17 cellular contexts compared by ENCODE assay signal in the genomic region with DNA sequence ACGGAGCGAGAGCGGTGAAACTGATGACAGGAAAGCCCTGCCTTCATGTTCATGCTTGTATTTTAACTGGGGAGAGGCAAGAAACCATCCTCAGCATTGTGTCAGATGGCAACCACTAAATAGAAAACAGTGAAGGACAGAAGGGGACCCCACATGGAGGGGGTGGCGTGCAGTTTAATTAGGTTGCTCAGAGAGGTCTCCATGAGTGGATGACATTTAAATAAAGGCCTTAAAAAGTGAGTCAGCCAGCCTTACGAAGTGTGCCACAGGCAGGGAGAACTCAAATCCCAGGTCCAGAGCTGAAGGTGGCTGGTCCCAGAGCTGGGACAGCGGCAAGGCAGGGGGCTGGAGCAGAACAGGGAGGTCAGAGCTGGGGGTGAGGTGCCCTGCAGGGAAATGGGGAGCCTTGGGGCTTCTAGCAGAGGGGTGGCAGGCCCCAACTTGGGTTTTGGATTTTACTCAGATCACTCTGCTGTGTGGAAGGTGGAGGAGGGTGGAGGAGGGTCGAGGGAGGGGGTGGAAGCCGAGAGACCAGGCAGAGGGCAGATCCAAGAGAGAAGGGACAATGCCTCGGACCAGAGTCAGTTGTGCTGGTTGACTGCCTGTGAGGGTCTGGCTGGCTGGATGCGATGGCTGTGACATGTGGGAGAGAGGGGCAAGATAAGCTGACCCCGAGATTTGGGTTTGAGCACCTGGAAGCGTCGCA.
DNase-seq lines count a peak whose midpoint lies in the region; ATAC-seq and TF ChIP-seq lines count a peak whose summit lies in the region.
"Had no signal": no experiment of that assay in that cellular context is flagged by ENCODE, and none has a peak within 500 bp of the region (broad histone marks: within the 10 kb centered on the region; RNA-seq: fewer than 3 reads in every experiment).

No MANE protein-coding gene starts in this region.

- H3K27ac Mint-ChIP-seq in activated CD4-positive, alpha-beta T cell treated with anti-CD3 and anti-CD28 coated beads for 36 hours = peak overlapping the region; percentile 28
- H3K27ac Mint-ChIP-seq: activated CD4-positive, alpha-beta memory T cell treated with anti-CD3 and anti-CD28 coated beads for 36 hours; activated naive CD4-positive, alpha-beta T cell treated with anti-CD3 and anti-CD28 coated beads, Interleukin-2, amount 10 ng/mL, durations not matched to agents 7 days and 5 days had no signal

- H3K9me3 Mint-ChIP-seq in activated CD4-positive, alpha-beta T cell treated with anti-CD3 and anti-CD28 coated beads for 36 hours (ENCODE audit: low read depth) = peaks cover 4% of the 10 kb centered on the region
- H3K9me3 Mint-ChIP-seq: CD4-positive, alpha-beta memory T cell; IgD-negative memory B cell had no signal

- no peak for DNase-seq in activated CD4-positive, alpha-beta T cell treated with anti-CD3 and anti-CD28 coated beads for 36 hours
- DNase-seq in activated CD4-positive, alpha-beta T cell treated with anti-CD3 and anti-CD28 coated beads for 48 hours = no peak
- no peak for DNase-seq in IMR-90
- no peak for DNase-seq in mammary epithelial cell
- no peak for DNase-seq in middle frontal gyrus (ENCODE audit: extremely low spot score, low spot score)
- no peak for DNase-seq in NCI-H1105 (lab: John Stamatoyannopoulos, UW)
- DNase-seq: activated naive CD4-positive, alpha-beta T cell treated with anti-CD3 and anti-CD28 coated beads, Interleukin-2, amount 10 ng/mL, durations not matched to agents 7 days and 5 days; CD4-positive, alpha-beta memory T cell; central memory CD4-positive, alpha-beta T cell; gastrocnemius medialis; NCI-H1092 treated with DMSO at 0.1 percent for 48 hours; NCI-H2227 treated with DMSO at 0.1 percent for 48 hours; SHP77 had no signal

- H3K4me3 ChIP-seq in IMR-90 (ENCODE audit: insufficient read depth, low read depth, low read length) (no peak overlapping the region), mammary epithelial cell (replicated peaks in 1 of 3; ENCODE audit: insufficient read depth in 1 of 3, low read depth in 2 of 3, low read length in 3 of 3) (no peak overlapping the region), skin epidermis (no peak overlapping the region)
- H3K4me3 ChIP-seq: gastrocnemius medialis had no signal

- H2BK5ac ChIP-seq in IMR-90 (ENCODE audit: low read depth, low read length, poor library complexity, severe bottlenecking) = no peak overlapping the region

- peaks cover 21% of the 10 kb centered on the region; the same call in 1 of the 2 replicates for H3K9me1 ChIP-seq in IMR-90 (ENCODE audit: insufficient read depth, low read length)

- H4K20me1 ChIP-seq in IMR-90 (ENCODE audit: insufficient read depth, low read length) = no peaks in the 10 kb centered on the region
- H4K20me1 ChIP-seq in mammary epithelial cell (ENCODE audit: insufficient read depth, low read length) = no peaks in the 10 kb centered on the region

- no peaks in the 10 kb centered on the region for H3K36me3 ChIP-seq in IMR-90 (ENCODE audit: control insufficient read depth, insufficient read depth, low read length)
- no peaks in the 10 kb centered on the region for H3K36me3 ChIP-seq in mammary epithelial cell (ENCODE audit: insufficient read depth, low read length)
- H3K36me3 ChIP-seq: gastrocnemius medialis had no signal

- no peaks in the 10 kb centered on the region for H3K79me2 ChIP-seq in mammary epithelial cell (ENCODE audit: insufficient read depth, low read length)

- no peak overlapping the region for H4K8ac ChIP-seq in IMR-90 (ENCODE audit: low read depth in 2 of 2, low read length in 2 of 2)

- TF ChIP-seq CTCF in IMR-90 (conservative IDR thresholded peaks at IDR 0.05; ENCODE audit: low read depth, low read length) (no peak), mammary epithelial cell (conservative IDR thresholded peaks at IDR 0.05 in 1 of 2, IDR thresholded peaks at IDR 0.05 in 1 of 2; ENCODE audit: extremely low read depth in 1 of 2, insufficient read depth in 1 of 2, low read depth in 1 of 2, low read length in 2 of 2) (no peak)

- 0 out of 2 replicates have a peak overlapping the region, but pooled peaks have one; percentile 15 for H2BK120ac ChIP-seq in IMR-90 (ENCODE audit: low read depth, low read length)

- H3K4me1 Mint-ChIP-seq in activated CD4-positive, alpha-beta T cell treated with anti-CD3 and anti-CD28 coated beads for 36 hours = peaks cover 43% of the 10 kb centered on the region

- H3K79me1 ChIP-seq in IMR-90 (ENCODE audit: low read depth in 1 of 2, low read length in 2 of 2) = no peaks in the 10 kb centered on the region

- H3K27me3 Mint-ChIP-seq in activated CD4-positive, alpha-beta T cell treated with anti-CD3 and anti-CD28 coated beads for 36 hours = no peaks in the 10 kb centered on the region
- H3K27me3 Mint-ChIP-seq: activated CD4-positive, alpha-beta memory T cell treated with anti-CD3 and anti-CD28 coated beads for 36 hours; CD4-positive, alpha-beta memory T cell had no signal

- no peak overlapping the region for H4K5ac ChIP-seq in IMR-90 (ENCODE audit: low read depth, low read length)

- H3K56ac ChIP-seq in IMR-90 (ENCODE audit: extremely low read depth, insufficient read depth, low read length) = no peak overlapping the region

- H3K4me2 ChIP-seq in IMR-90 (ENCODE audit: low read depth, low read length) (no peak overlapping the region), mammary epithelial cell (ENCODE audit: insufficient read depth, low read depth, low read length) (no peak overlapping the region)

- H3K36me3 Mint-ChIP-seq in activated CD4-positive, alpha-beta T cell treated with anti-CD3 and anti-CD28 coated beads for 36 hours (ENCODE audit: low read depth) = peaks cover 2% of the 10 kb centered on the region
- H3K36me3 Mint-ChIP-seq: activated CD4-positive, alpha-beta memory T cell treated with anti-CD3 and anti-CD28 coated beads for 36 hours; activated naive CD4-positive, alpha-beta T cell treated with anti-CD3 and anti-CD28 coated beads, Interleukin-2, amount 10 ng/mL, durations not matched to agents 7 days and 5 days; CD4-positive, alpha-beta memory T cell; IgD-negative memory B cell had no signal

- H3K4ac ChIP-seq in IMR-90 (ENCODE audit: low read depth, low read length) = peak overlapping the region; percentile 48; the same call in 1 of the 2 replicates

- WGBS in IMR-90 (ENCODE audit: extremely low coverage in 2 of 2, insufficient read length in 1 of 2), 2 experiments = 81% methylated on average over 4 of the region's 13 CpGs; no CpG with 5 or more reads in 1 of the 2 experiments
- 94% methylated on average over 7 of the region's 13 CpGs for WGBS in mammary epithelial cell (ENCODE audit: low coverage, missing lambda C conversion rate)

- H2AFZ ChIP-seq in IMR-90 (replicated peaks; ENCODE audit: low read length, poor library complexity) = peak overlapping the region; percentile 62
- peak overlapping the region; percentile 8 for H2AFZ ChIP-seq in mammary epithelial cell (ENCODE audit: low read depth, low read length)

- H2BK15ac ChIP-seq in IMR-90 (ENCODE audit: low read depth, low read length) = no peak overlapping the region

- dilution Hi-C loops in IMR-90 (cut with HindIII; ENCODE audit: low sequenced_read_pairs, unreplicated experiment) (no loop called here), mammary epithelial cell (cut with HindIII; ENCODE audit: low sequenced_read_pairs) (no loop called here)

- no peak for TF ChIP-seq POLR2A in IMR-90 (IDR thresholded peaks at IDR 0.05; ENCODE audit: low read depth, low read length)

- H2BK20ac ChIP-seq in IMR-90 (ENCODE audit: low read depth, low read length) = peak overlapping the region; percentile 59

- peaks cover 6% of the 10 kb centered on the region; the same call in 1 of the 2 replicates for H3K4me1 ChIP-seq in IMR-90 (ENCODE audit: control insufficient read depth, insufficient read depth, low read length)
- peaks cover 43% of the 10 kb centered on the region for H3K4me1 ChIP-seq in mammary epithelial cell (ENCODE audit: insufficient read depth, low read length)

- in situ Hi-C loops in IMR-90 (cut with MboI; ENCODE audit: low sequenced_read_pairs) (loop anchor here (5.0 kb wide), 1 partner anchor 37 kb away; no protein-coding TSS in a partner anchor), mammary epithelial cell (cut with MboI; ENCODE audit: low sequenced_read_pairs in 2 of 2) (no loop called here)

- H3K23ac ChIP-seq in IMR-90 (ENCODE audit: low read depth, low read length) = no peak overlapping the region

- no peak overlapping the region for H3K18ac ChIP-seq in IMR-90 (ENCODE audit: low read depth, low read length)

- POLR2A ChIA-PET in activated CD4-positive, alpha-beta T cell treated with anti-CD3 and anti-CD28 coated beads for 36 hours (lab: Charles Lee) = interaction anchor here (1.6 kb wide), 1 partner anchor 47 kb away, joined by 3 read pairs; no protein-coding TSS in a partner anchor
- POLR2A ChIA-PET in IMR-90 (lab: Charles Lee; ENCODE audit: unreplicated experiment) = no interaction called here

- no peak overlapping the region for H3K9ac ChIP-seq in IMR-90 (ENCODE audit: low read depth, low read length)
- H3K9ac ChIP-seq in mammary epithelial cell (ENCODE audit: insufficient read depth, low read length) = no peak overlapping the region

- no peak overlapping the region for H4K91ac ChIP-seq in IMR-90 (ENCODE audit: insufficient read depth, low read depth, low read length)

- TF ChIP-seq RAD21 in IMR-90 (IDR thresholded peaks at IDR 0.05; ENCODE audit: low read length) = no peak

- CTCF ChIA-PET in activated CD4-positive, alpha-beta T cell treated with anti-CD3 and anti-CD28 coated beads for 36 hours (lab: Charles Lee) = no interaction called here
- CTCF ChIA-PET in IMR-90 (lab: Yijun Ruan, JAX) = no interaction called here
- CTCF ChIA-PET in mammary epithelial cell (lab: Charles Lee; ENCODE audit: low non-redundant PET) = no interaction called here

- no peak overlapping the region for H3K4me3 Mint-ChIP-seq in activated CD4-positive, alpha-beta T cell treated with anti-CD3 and anti-CD28 coated beads for 36 hours
- H3K4me3 Mint-ChIP-seq: activated CD4-positive, alpha-beta memory T cell treated with anti-CD3 and anti-CD28 coated beads for 36 hours; activated naive CD4-positive, alpha-beta T cell treated with anti-CD3 and anti-CD28 coated beads, Interleukin-2, amount 10 ng/mL, durations not matched to agents 7 days and 5 days; CD4-positive, alpha-beta memory T cell; IgD-negative memory B cell had no signal

- H2AK9ac ChIP-seq in IMR-90 (replicated peaks; ENCODE audit: low read depth, low read length, poor library complexity) = peak overlapping the region; percentile 42

- intact Hi-C loops in activated CD4-positive, alpha-beta T cell treated with anti-CD3 and anti-CD28 coated beads for 36 hours (cut with DNase I, micrococcal nuclease) = no loop called here
- intact Hi-C loops in IMR-90 (cut with micrococcal nuclease) (no loop called here), mammary epithelial cell (cut with micrococcal nuclease) (no loop called here)

- H3K14ac ChIP-seq in IMR-90 (replicated peaks; ENCODE audit: low read depth, low read length) = peak overlapping the region; percentile 59

- H3K27me3 ChIP-seq in IMR-90 (ENCODE audit: control insufficient read depth, insufficient read depth, low read length) = no peaks in the 10 kb centered on the region
- H3K27me3 ChIP-seq in mammary epithelial cell (ENCODE audit: insufficient read depth, low read length) = no peaks in the 10 kb centered on the region
- H3K27me3 ChIP-seq: gastrocnemius medialis had no signal

- H3K27ac ChIP-seq in IMR-90 (ENCODE audit: insufficient read depth, low read length) = no peak overlapping the region
- H3K27ac ChIP-seq in mammary epithelial cell (ENCODE audit: insufficient read depth, low read depth, low read length) = no peak overlapping the region
- H3K27ac ChIP-seq in skin epidermis = peak overlapping the region in 20 of 21 experiments; percentile 24 to 92 (median 79)
- H3K27ac ChIP-seq: gastrocnemius medialis had no signal

- ATAC-seq in activated CD4-positive, alpha-beta T cell treated with anti-CD3 and anti-CD28 coated beads for 36 hours = peak; percentile 24
- no peak for ATAC-seq in IMR-90 (ENCODE audit: low read depth)
- no peak for ATAC-seq in GM18498 (IDR thresholded peaks at IDR 0.05; ENCODE audit: unreplicated experiment)
- ATAC-seq: gastrocnemius medialis had no signal

- no TSS peak for BruUV-seq in IMR-90 (replicated peaks; lab: Mats Ljungman, UMichigan)
- no TSS peak for BruUV-seq in mammary epithelial cell (replicated peaks; lab: Mats Ljungman, UMichigan)

- H3K9me3 ChIP-seq in IMR-90 (ENCODE audit: control insufficient read depth, insufficient read depth, low read length) (peaks cover 3% of the 10 kb centered on the region), mammary epithelial cell (replicated peaks; ENCODE audit: insufficient read depth, low read length) (no peaks in the 10 kb centered on the region)
- H3K9me3 ChIP-seq: gastrocnemius medialis had no signal

- H2AK5ac ChIP-seq in IMR-90 (ENCODE audit: low read depth, low read length) = peak overlapping the region; percentile 61; the same call in 1 of the 2 replicates

Comparison
In these comparisons a context has a peak if more than half of its experiments do, and no peak if none do; other contexts are left out.
1. H3K27ac ChIP-seq: peak in skin epidermis (20 of 21); none in IMR-90 (single experiment) and mammary epithelial cell (single experiment).